In genomic region chr20:63957690-63958441, GRCh38 we compare ENCODE assay signal across 8 cellular contexts. TPM values are rescaled to one million over a fixed set of nuclear protein-coding genes. Genes with fewer than 3 reads are reported as not detected.
DNase-seq lines count a peak whose midpoint lies in the region; ATAC-seq and TF ChIP-seq lines count a peak whose summit lies in the region.

No MANE protein-coding gene starts in this region.

- no TSS peak for BruUV-seq in Panc1 (replicated peaks; lab: Mats Ljungman, UMichigan)

- peak overlapping the region in 1 of 2 experiments; percentile 83; a peak in 3 of 4 replicates for H3K4me3 ChIP-seq in Panc1 (ENCODE audit: low read depth in 2 of 2, low read length in 2 of 2)
- H3K4me3 ChIP-seq in esophagus (ENCODE audit: low read depth in 1 of 2, low read length in 2 of 2), result peak overlapping the region; percentile 43 to 48
- H3K4me3 ChIP-seq in skeletal muscle cell (ENCODE audit: low read depth, low read length), result peak overlapping the region; percentile 55

- ATAC-seq in Panc1, result peak; percentile 23
- no peak for ATAC-seq in HG03097 (IDR thresholded peaks at IDR 0.05; ENCODE audit: low FRiP score, unreplicated experiment)
- ATAC-seq in GM18873 (IDR thresholded peaks at IDR 0.05; ENCODE audit: low FRiP score, unreplicated experiment), result no peak
- ATAC-seq in HG03432 (IDR thresholded peaks at IDR 0.05; ENCODE audit: unreplicated experiment), result no peak

- intact Hi-C loops in Panc1 (cut with micrococcal nuclease; ENCODE audit: unreplicated experiment), result no loop called here

- DNase-seq in NCI-H345 (lab: John Stamatoyannopoulos, UW) (peak; percentile 81), NCI-H345 treated with DMSO at 0.1 percent for 48 hours (lab: John Stamatoyannopoulos, UW; ENCODE audit: unreplicated experiment) (no peak), Panc1 (ENCODE audit: low read depth, low spot score) (no peak), skeletal muscle cell (ENCODE audit: low read depth) (no peak)

- 33 to 34% methylated on average over 13 of the region's 13 CpGs for WGBS in esophagus, 2 donors

- CTCF ChIA-PET in Panc1 (lab: Charles Lee), result no interaction called here

- peaks cover 28% of the 10 kb centered on the region for H3K4me1 ChIP-seq in Panc1 (ENCODE audit: control insufficient read depth, insufficient read depth, low read length)
- peaks cover 6 to 20% of the 10 kb centered on the region in 2 donors for H3K4me1 ChIP-seq in esophagus (ENCODE audit: control insufficient read depth in 2 of 2, insufficient read depth in 2 of 2, low read length in 1 of 2)

- no peak for TF ChIP-seq CTCF in Panc1 (IDR thresholded peaks at IDR 0.05)

- in situ Hi-C loops in Panc1 (cut with HindIII; ENCODE audit: low pct_unique_long_range_greater_than_20kb, low sequenced_read_pairs), result no loop called here

- H3K36me3 ChIP-seq in Panc1 (ENCODE audit: control insufficient read depth, insufficient read depth, low read length) (peaks cover 3% of the 10 kb centered on the region; the same call in 1 of the 2 replicates), esophagus (ENCODE audit: control insufficient read depth in 2 of 2, insufficient read depth in 2 of 2, low read length in 1 of 2) (peaks cover 0 to 30% of the 10 kb centered on the region in 2 donors)

- no peaks in the 10 kb centered on the region for H3K27me3 ChIP-seq in Panc1 (ENCODE audit: control insufficient read depth, insufficient read depth, low read length)
- H3K27me3 ChIP-seq in esophagus (ENCODE audit: control insufficient read depth in 1 of 2, insufficient read depth in 2 of 2, low read length in 2 of 2), result no peaks in the 10 kb centered on the region

- H3K9me3 ChIP-seq in Panc1 (ENCODE audit: control insufficient read depth, insufficient read depth, low read depth, low read length) (no peaks in the 10 kb centered on the region), esophagus (ENCODE audit: control insufficient read depth in 2 of 2, insufficient read depth in 1 of 2, low read depth in 1 of 2, low read length in 1 of 2) (no peaks in the 10 kb centered on the region)

- H3K27ac ChIP-seq in Panc1 (ENCODE audit: low read length) (peak overlapping the region; percentile 91), esophagus (ENCODE audit: low read depth in 2 of 2, low read length in 1 of 2) (peak overlapping the region; percentile 80 to 93)

- POLR2A ChIA-PET in Panc1 (lab: Charles Lee), result no interaction called here

RNA-seq across cellular contexts. Expression of gene UCKL1, which starts 1.6 kb away (rescaled TPM):
- 47.4 TPM for total RNA-seq in Panc1 (2021; ENCODE audit: unreplicated experiment)
- polyA plus RNA-seq in Panc1 (2012; ENCODE audit: insufficient read length), result 76.5 TPM
- polyA plus RNA-seq in esophagus, result 10 to 100 TPM; 40.6 to 47.3 TPM

RNA-seq across cellular contexts. Expression of gene ZNF512B, which starts 11.9 kb away (rescaled TPM):
- 17.9 TPM for total RNA-seq in Panc1 (2021; ENCODE audit: unreplicated experiment)
- 13.6 TPM for polyA plus RNA-seq in Panc1 (2012; ENCODE audit: insufficient read length)
- 10 to 100 TPM; 10.1 to 18.3 TPM for polyA plus RNA-seq in esophagus

RNA-seq across cellular contexts. Expression of gene SAMD10, which starts 21.6 kb away (rescaled TPM):
- total RNA-seq in Panc1 (2021; ENCODE audit: unreplicated experiment), result 8.8 TPM
- 13.2 TPM for polyA plus RNA-seq in Panc1 (2012; ENCODE audit: insufficient read length)
- 10 to 100 TPM in 1 of 2 donors, 1 to 10 TPM in 1; 9.4 to 13.1 TPM for polyA plus RNA-seq in esophagus

RNA-seq across cellular contexts. Expression of gene PRPF6, which starts 23.1 kb away (rescaled TPM):
- 88.4 TPM for total RNA-seq in Panc1 (2021; ENCODE audit: unreplicated experiment)
- polyA plus RNA-seq in Panc1 (2012; ENCODE audit: insufficient read length), result 125 TPM
- polyA plus RNA-seq in esophagus, result 10 to 100 TPM; 24.6 to 39.0 TPM
